20 cellular contexts compared by ENCODE assay signal in the genomic region with DNA sequence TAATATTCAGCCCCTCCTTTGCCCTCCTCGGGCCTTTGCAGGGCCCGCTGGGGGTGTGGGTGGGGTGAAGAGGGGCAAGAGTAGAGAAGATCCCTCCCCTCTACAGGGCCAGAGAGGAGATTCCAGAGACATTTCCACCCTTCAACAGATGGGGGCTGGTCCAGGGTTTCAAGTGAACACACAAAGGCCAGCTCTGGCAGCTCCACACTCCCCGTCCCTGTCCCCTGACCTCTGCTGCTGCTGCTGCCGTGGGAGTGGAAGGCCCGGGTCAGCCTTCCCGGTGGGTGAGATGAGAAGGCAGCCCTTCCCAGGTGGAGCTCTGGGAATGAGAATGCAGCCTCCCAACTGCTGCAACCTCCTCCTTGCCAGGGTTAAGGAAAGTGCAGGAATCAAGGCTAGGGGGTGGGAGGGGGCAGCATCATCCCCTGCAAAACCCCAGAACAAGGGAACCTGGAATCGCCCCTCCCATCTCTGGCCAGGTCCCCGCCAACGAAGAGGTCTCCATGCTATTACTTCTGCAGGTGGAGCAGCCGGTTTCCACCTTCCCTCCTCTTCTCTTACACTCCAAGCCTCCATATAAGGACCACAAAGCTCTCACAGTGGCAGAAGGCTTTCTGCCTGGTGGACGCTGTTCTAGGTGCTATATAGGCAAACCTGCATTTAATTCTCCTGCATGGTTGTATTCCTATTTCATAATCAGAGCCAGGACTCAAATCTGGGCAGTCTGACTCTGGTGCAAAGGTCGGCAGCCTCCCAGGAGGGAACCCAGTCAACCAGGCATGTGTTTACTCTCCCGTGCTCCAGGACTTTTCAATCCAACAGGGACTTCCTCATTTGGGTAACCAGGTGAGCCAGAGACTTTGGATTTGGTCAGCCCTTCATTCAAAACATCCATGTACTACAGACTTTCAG. TPM values are rescaled to one million over a fixed set of nuclear protein-coding genes. Genes with fewer than 3 reads are reported as not detected.
A peak's percentile ranks its signal among the peaks of the same experiment; 100 is the strongest.
DNase-seq lines count a peak whose midpoint lies in the region; ATAC-seq and TF ChIP-seq lines count a peak whose summit lies in the region.
"Had no signal": no experiment of that assay in that cellular context is flagged by ENCODE, and none has a peak within 500 bp of the region (broad histone marks: within the 10 kb centered on the region; RNA-seq: fewer than 3 reads in every experiment).

No MANE protein-coding gene starts in this region.

- DNase-seq in Caki2 (ENCODE audit: low read depth) (peak; percentile 45), iPS-NIHi11 (ENCODE audit: low spot score) (peak; percentile 69), neural progenitor cell (ENCODE audit: low spot score) (peak; percentile 54), vagina (ENCODE audit: extremely low spot score in 2 of 2) (no peak), NCI-H2227 (lab: John Stamatoyannopoulos, UW; ENCODE audit: unreplicated experiment) (no peak)
- DNase-seq: activated CD4-positive, alpha-beta T cell treated with anti-CD3 and anti-CD28 coated beads, Interleukin-2, amount 50 U/mL, for 1 hour; activated naive CD8-positive, alpha-beta T cell treated with anti-CD3 and anti-CD28 coated beads, Interleukin-2, amount 50 U/mL, for 24 hours; activated T-cell treated with anti-CD3 and anti-CD28 coated beads, Interleukin-2, amount 50 U/mL, for 24 hours; central memory CD4-positive, alpha-beta T cell; naive B cell; NCI-H1105; NK-92 treated with Interleukin-12 subunit alpha and Interleukin-12 subunit beta, amount 100 ng/mL, for 24 hours; SHP77 treated with DMSO at 0.1 percent for 48 hours; stimulated activated CD4-positive, alpha-beta T cell treated with anti-CD3 and anti-CD28 coated beads, Interleukin-1b, Interleukin-23, amount 100 ng/mL, for 48 hours; testis had no signal

- TF ChIP-seq POLR2A in vagina (IDR thresholded peaks at IDR 0.05): no peak

- H3K27me3 Mint-ChIP-seq in neural progenitor cell (ENCODE audit: insufficient read depth, low read depth): peaks cover 2% of the 10 kb centered on the region

- peaks cover 25% of the 10 kb centered on the region for H3K4me1 Mint-ChIP-seq in neural progenitor cell
- H3K4me1 Mint-ChIP-seq: activated naive CD8-positive, alpha-beta T cell treated with anti-CD3 and anti-CD28 coated beads, Interleukin-2, amount 50 U/mL, for 24 hours; IgD-negative memory B cell; naive B cell had no signal

- no peaks in the 10 kb centered on the region for H3K79me2 ChIP-seq in OCI-LY3 (ENCODE audit: low read length)
- H3K79me2 ChIP-seq in neural progenitor cell (ENCODE audit: low read depth): no peaks in the 10 kb centered on the region

- H3K4me2 ChIP-seq in OCI-LY3 (ENCODE audit: low read length) (0 out of 2 replicates have a peak overlapping the region, but pooled peaks have one; percentile 17), neural progenitor cell (peak overlapping the region; percentile 39)

- intact Hi-C loops in vagina (cut with DNase I): no loop called here

- H3K27ac ChIP-seq in OCI-LY3 (ENCODE audit: low read length): no peak overlapping the region
- H3K27ac ChIP-seq in neural progenitor cell: no peak overlapping the region
- no peak overlapping the region for H3K27ac ChIP-seq in vagina
- H3K27ac ChIP-seq: gastroesophageal sphincter, testis had no signal

- no peak for ATAC-seq in HG02571 (IDR thresholded peaks at IDR 0.05; ENCODE audit: unreplicated experiment)
- no peak for ATAC-seq in GM21381 (IDR thresholded peaks at IDR 0.05; ENCODE audit: unreplicated experiment)
- ATAC-seq: activated naive CD8-positive, alpha-beta T cell treated with anti-CD3 and anti-CD28 coated beads, Interleukin-2, amount 50 U/mL, for 24 hours; gastroesophageal sphincter had no signal

- H3K4me3 Mint-ChIP-seq in neural progenitor cell: peak overlapping the region; percentile 57
- H3K4me3 Mint-ChIP-seq: activated naive CD8-positive, alpha-beta T cell treated with anti-CD3 and anti-CD28 coated beads, Interleukin-2, amount 50 U/mL, for 24 hours; activated T-cell treated with anti-CD3 and anti-CD28 coated beads, Interleukin-2, amount 50 U/mL, for 24 hours; naive B cell had no signal

- H3K9me3 ChIP-seq in OCI-LY3 (ENCODE audit: insufficient read depth, low read length) (no peaks in the 10 kb centered on the region), neural progenitor cell (ENCODE audit: low read depth) (no peaks in the 10 kb centered on the region), vagina (no peaks in the 10 kb centered on the region)
- H3K9me3 ChIP-seq: gastroesophageal sphincter, testis had no signal

- H3K4me3 ChIP-seq in OCI-LY3 (ENCODE audit: low read length) (no peak overlapping the region), neural progenitor cell (no peak overlapping the region), vagina (no peak overlapping the region)
- H3K4me3 ChIP-seq: gastroesophageal sphincter, testis had no signal

- no peaks in the 10 kb centered on the region for H3K9me3 Mint-ChIP-seq in neural progenitor cell
- H3K9me3 Mint-ChIP-seq: activated naive CD8-positive, alpha-beta T cell treated with anti-CD3 and anti-CD28 coated beads, Interleukin-2, amount 50 U/mL, for 24 hours; activated T-cell treated with anti-CD3 and anti-CD28 coated beads, Interleukin-2, amount 50 U/mL, for 24 hours; IgD-negative memory B cell; naive B cell had no signal

- in situ Hi-C loops in Caki2 (cut with HindIII; ENCODE audit: low pct_unique_long_range_greater_than_20kb, low sequenced_read_pairs): no loop called here

- TF ChIP-seq CTCF in OCI-LY3 (IDR thresholded peaks at IDR 0.05; ENCODE audit: low read depth, low read length): no peak
- TF ChIP-seq CTCF in neural progenitor cell (IDR thresholded peaks at IDR 0.05): peak; percentile 6
- no peak for TF ChIP-seq CTCF in vagina (IDR thresholded peaks at IDR 0.05)

- H3K9ac ChIP-seq in OCI-LY3 (ENCODE audit: low read length) (no peak overlapping the region), neural progenitor cell (no peak overlapping the region)

- H3K36me3 ChIP-seq in OCI-LY3 (replicated peaks; ENCODE audit: low read depth, low read length) (no peaks in the 10 kb centered on the region), neural progenitor cell (no peaks in the 10 kb centered on the region), vagina (no peaks in the 10 kb centered on the region)
- H3K36me3 ChIP-seq: gastroesophageal sphincter had no signal

- H2AFZ ChIP-seq in OCI-LY3 (ENCODE audit: low read depth, low read length) (no peak overlapping the region), neural progenitor cell (replicated peaks) (peak overlapping the region; percentile 96)

- no peaks in the 10 kb centered on the region for H3K36me3 Mint-ChIP-seq in neural progenitor cell
- H3K36me3 Mint-ChIP-seq: IgD-negative memory B cell, naive B cell had no signal

- H4K20me1 ChIP-seq in OCI-LY3 (ENCODE audit: insufficient read depth, low read length) (no peaks in the 10 kb centered on the region), neural progenitor cell (ENCODE audit: low read depth) (no peaks in the 10 kb centered on the region)

- H3K27ac Mint-ChIP-seq in neural progenitor cell: peak overlapping the region; percentile 79
- H3K27ac Mint-ChIP-seq: activated naive CD8-positive, alpha-beta T cell treated with anti-CD3 and anti-CD28 coated beads, Interleukin-2, amount 50 U/mL, for 24 hours; activated T-cell treated with anti-CD3 and anti-CD28 coated beads, Interleukin-2, amount 50 U/mL, for 24 hours; IgD-negative memory B cell had no signal

- peaks cover 7% of the 10 kb centered on the region for H3F3A ChIP-seq in neural progenitor cell (ENCODE audit: low read depth)

- H3K4me1 ChIP-seq in OCI-LY3 (ENCODE audit: low read length): peaks cover 7% of the 10 kb centered on the region
- H3K4me1 ChIP-seq in neural progenitor cell: peaks cover 13% of the 10 kb centered on the region
- H3K4me1 ChIP-seq in vagina: no peaks in the 10 kb centered on the region

- H3K27me3 ChIP-seq in OCI-LY3 (ENCODE audit: low read depth, low read length): peaks cover 4% of the 10 kb centered on the region; the same call in 1 of the 2 replicates
- no peaks in the 10 kb centered on the region for H3K27me3 ChIP-seq in neural progenitor cell
- no peaks in the 10 kb centered on the region for H3K27me3 ChIP-seq in vagina
- H3K27me3 ChIP-seq: gastroesophageal sphincter, testis had no signal

RNA-seq across cellular contexts. Expression of a gene that starts 22.9 kb away (rescaled TPM):
- total RNA-seq in Caki2 (2014; rRNA removed; shearing (Covaris generic); ENCODE audit: low replicate concordance): 23.1 and 31.0 TPM in 2 replicates
- total RNA-seq in neural progenitor cell (ENCODE audit: low replicate concordance) (20.3 and 29.4 TPM in 2 replicates), vagina (75.6 TPM)

Comparison
In these comparisons a context has a peak if more than half of its experiments do, and no peak if none do; other contexts are left out.
1. DNase-seq: peak in Caki2 (single experiment), iPS-NIHi11 (single experiment) and neural progenitor cell (single experiment); none in vagina (0 of 2) and NCI-H2227 (single experiment).